Comparison of ENCODE assay signal across 9 cellular contexts in genomic region chr13:43516401-43516826, GRCh38.
A peak's percentile ranks its signal among the peaks of the same experiment; 100 is the strongest.
DNase-seq lines count a peak whose midpoint lies in the region; ATAC-seq and TF ChIP-seq lines count a peak whose summit lies in the region.
"Had no signal": no experiment of that assay in that cellular context is flagged by ENCODE, and none has a peak within 500 bp of the region (broad histone marks: within the 10 kb centered on the region; RNA-seq: fewer than 3 reads in every experiment).

No MANE protein-coding gene starts in this region.

- peak overlapping the region; percentile 29 for H3K27ac Mint-ChIP-seq in chondrocyte (ENCODE audit: unreplicated experiment)

- peaks cover 18% of the 10 kb centered on the region for H3K4me1 Mint-ChIP-seq in chondrocyte (ENCODE audit: low read depth)

- H3K36me3 ChIP-seq in transverse colon: no peaks in the 10 kb centered on the region
- H3K36me3 ChIP-seq: HAP-1 had no signal

- no peaks in the 10 kb centered on the region for H3K36me3 Mint-ChIP-seq in chondrocyte (ENCODE audit: low read depth)

- TF ChIP-seq CTCF in chondrocyte (IDR thresholded peaks at IDR 0.05) (peak; percentile 17), transverse colon (IDR thresholded peaks at IDR 0.05) (no peak)

- DNase-seq in NCI-H1694 (lab: John Stamatoyannopoulos, UW) (peak; percentile 81), chondrocyte (ENCODE audit: low spot score) (no peak), medulla oblongata (ENCODE audit: extremely low spot score) (peak; percentile 23), transverse colon (no peak), cerebellar nuclear complex (lab: John Stamatoyannopoulos, UW) (no peak)
- DNase-seq: activated T-cell treated with anti-CD3 and anti-CD28 coated beads, Interleukin-2, amount 50 U/mL, for 48 hours had no signal

- intact Hi-C loops in transverse colon (cut with DNase I; ENCODE audit: low total_unique reads): loop anchor here (2.0 kb wide), 1 partner anchor 28 kb away; no protein-coding TSS in a partner anchor

- ATAC-seq in HG03175 (IDR thresholded peaks at IDR 0.05; ENCODE audit: unreplicated experiment) (no peak), esophagus mucosa (no peak)

- TF ChIP-seq POLR2A in transverse colon (IDR thresholded peaks at IDR 0.05): no peak

- peaks cover 0 to 7% (median 3%) of the 10 kb centered on the region in 4 donors for H3K4me1 ChIP-seq in transverse colon

- no peak for TF ChIP-seq EP300 in transverse colon (IDR thresholded peaks at IDR 0.05; ENCODE audit: low read depth)

- H3K27me3 Mint-ChIP-seq in chondrocyte (ENCODE audit: low read depth): no peaks in the 10 kb centered on the region

- H3K9me3 Mint-ChIP-seq in chondrocyte (ENCODE audit: low read depth): no peaks in the 10 kb centered on the region

- no peaks in the 10 kb centered on the region for H3K27me3 ChIP-seq in transverse colon

- in situ Hi-C loops in transverse colon (cut with MboI; ENCODE audit: low pct_ligation_motif_present in 1 of 4, low pct_unique_long_range_greater_than_20kb in 1 of 4, low sequenced_read_pairs in 3 of 4): no loop called here

- H3K9me3 ChIP-seq in transverse colon: no peaks in the 10 kb centered on the region
- H3K9me3 ChIP-seq: HAP-1 had no signal

- H3K27ac ChIP-seq in transverse colon: peak overlapping the region; percentile 63 to 84 (median 70)

- no peak overlapping the region for H3K4me3 ChIP-seq in transverse colon
- H3K4me3 ChIP-seq: HAP-1 had no signal

- 20 to 66% methylated on average over 1 to 2 of the region's 2 CpGs for WGBS in transverse colon (ENCODE audit: low coverage in 1 of 2), 2 donors

- no peak overlapping the region for H3K4me3 Mint-ChIP-seq in chondrocyte (ENCODE audit: unreplicated experiment)

Comparison
In these comparisons a context has a peak if more than half of its experiments do, and no peak if none do; other contexts are left out.
1. DNase-seq: peak in NCI-H1694 (single experiment) and medulla oblongata (single experiment); none in chondrocyte (single experiment), transverse colon (single experiment) and cerebellar nuclear complex (0 of 2).